Comparison of ENCODE assay signal across 14 cellular contexts in genomic region chr12:49744363-49744885, GRCh38. TPM values are rescaled to one million over a fixed set of nuclear protein-coding genes. Genes with fewer than 3 reads are reported as not detected.
DNase-seq lines count a peak whose midpoint lies in the region; ATAC-seq and TF ChIP-seq lines count a peak whose summit lies in the region.
"Had no signal": no experiment of that assay in that cellular context is flagged by ENCODE, and none has a peak within 500 bp of the region (broad histone marks: within the 10 kb centered on the region; RNA-seq: fewer than 3 reads in every experiment).

No MANE protein-coding gene starts in this region.

- H3K4me1 ChIP-seq in left ventricle myocardium inferior (peaks cover 80% of the 10 kb centered on the region), right atrium auricular region (peaks cover 0 to 77% of the 10 kb centered on the region in 2 donors), right lobe of liver (peaks cover 0 to 62% (median 20%) of the 10 kb centered on the region in 4 donors)

- peak overlapping the region; percentile 64 for H3K27ac Mint-ChIP-seq in activated T-helper 1 cell treated with anti-CD3 and anti-CD28 coated beads, Interleukin-12 subunit alpha, Interleukin-12 subunit beta, Interleukin-2, Interleukin-4 antibody, amounts not matched to agents 30 ng/mL and 10 ng/mL and 1 ng/mL, durations not matched to agents 14 hours and 24 hours and 36 hours
- H3K27ac Mint-ChIP-seq in type B pancreatic cell, result peak overlapping the region; percentile 22

- no peaks in the 10 kb centered on the region for H3K9me3 Mint-ChIP-seq in activated T-helper 1 cell treated with anti-CD3 and anti-CD28 coated beads, Interleukin-12 subunit alpha, Interleukin-12 subunit beta, Interleukin-2, Interleukin-4 antibody, amounts not matched to agents 30 ng/mL and 10 ng/mL and 1 ng/mL, durations not matched to agents 14 hours and 24 hours and 36 hours
- no peaks in the 10 kb centered on the region for H3K9me3 Mint-ChIP-seq in type B pancreatic cell

- H3K4me1 Mint-ChIP-seq in activated T-helper 1 cell treated with anti-CD3 and anti-CD28 coated beads, Interleukin-12 subunit alpha, Interleukin-12 subunit beta, Interleukin-2, Interleukin-4 antibody, amounts not matched to agents 30 ng/mL and 10 ng/mL and 1 ng/mL, durations not matched to agents 14 hours and 24 hours and 36 hours (ENCODE audit: low read depth), result peaks cover 50% of the 10 kb centered on the region
- peaks cover 34% of the 10 kb centered on the region for H3K4me1 Mint-ChIP-seq in type B pancreatic cell (ENCODE audit: unreplicated experiment)

- peak overlapping the region; percentile 41 for H3K4me3 Mint-ChIP-seq in activated T-helper 1 cell treated with anti-CD3 and anti-CD28 coated beads, Interleukin-12 subunit alpha, Interleukin-12 subunit beta, Interleukin-2, Interleukin-4 antibody, amounts not matched to agents 30 ng/mL and 10 ng/mL and 1 ng/mL, durations not matched to agents 14 hours and 24 hours and 36 hours
- peak overlapping the region; percentile 48 for H3K4me3 Mint-ChIP-seq in type B pancreatic cell

- H3K27ac ChIP-seq in left ventricle myocardium inferior (replicated peaks) (peak overlapping the region; percentile 98), right atrium auricular region (no peak overlapping the region), right lobe of liver (peak overlapping the region in 1 of 3 donors; percentile 98)
- H3K27ac ChIP-seq: lower lobe of right lung, transverse colon had no signal

- H3K27me3 ChIP-seq in left ventricle myocardium inferior (ENCODE audit: low read depth), result no peaks in the 10 kb centered on the region
- H3K27me3 ChIP-seq in right atrium auricular region, result no peaks in the 10 kb centered on the region
- H3K27me3 ChIP-seq in right lobe of liver, result no peaks in the 10 kb centered on the region
- H3K27me3 ChIP-seq: gastroesophageal sphincter, transverse colon had no signal

- ATAC-seq in right lobe of liver, result no peak
- ATAC-seq: gastroesophageal sphincter, lower lobe of right lung had no signal

- H3K36me3 ChIP-seq in left ventricle myocardium inferior (no peaks in the 10 kb centered on the region), right atrium auricular region (peaks cover 8% of the 10 kb centered on the region), right lobe of liver (no peaks in the 10 kb centered on the region)
- H3K36me3 ChIP-seq: gastroesophageal sphincter, transverse colon had no signal

- H3K4me3 ChIP-seq in left ventricle myocardium inferior (peak overlapping the region; percentile 89), right atrium auricular region (no peak overlapping the region), right lobe of liver (peak overlapping the region in 2 of 3 donors; percentile 82 to 85)
- H3K4me3 ChIP-seq: gastroesophageal sphincter, transverse colon had no signal

- intact Hi-C loops in left ventricle myocardium inferior (cut with micrococcal nuclease) (no loop called here), right lobe of liver (cut with DNase I) (no loop called here)
- intact Hi-C loops in activated T-helper 1 cell treated with anti-CD3 and anti-CD28 coated beads, Interleukin-12 subunit alpha, Interleukin-12 subunit beta, Interleukin-2, Interleukin-4 antibody, amounts not matched to agents 30 ng/mL and 10 ng/mL and 1 ng/mL, durations not matched to agents 14 hours and 24 hours and 36 hours (cut with micrococcal nuclease), result loop anchor here (5.0 kb wide), 1 partner anchor 377 kb away; the partner anchor contains the start of gene SPATS2

- H3K36me3 Mint-ChIP-seq in activated T-helper 1 cell treated with anti-CD3 and anti-CD28 coated beads, Interleukin-12 subunit alpha, Interleukin-12 subunit beta, Interleukin-2, Interleukin-4 antibody, amounts not matched to agents 30 ng/mL and 10 ng/mL and 1 ng/mL, durations not matched to agents 14 hours and 24 hours and 36 hours (ENCODE audit: low read depth), result peaks cover 34% of the 10 kb centered on the region
- peaks cover 17% of the 10 kb centered on the region for H3K36me3 Mint-ChIP-seq in type B pancreatic cell

- no peak for TF ChIP-seq POLR2A in right lobe of liver (IDR thresholded peaks at IDR 0.05)

- DNase-seq in left ventricle myocardium inferior (no peak), right atrium auricular region (ENCODE audit: low spot score) (no peak), right lobe of liver (no peak), type B pancreatic cell (ENCODE audit: extremely low spot score, unreplicated experiment) (no peak), DMS153 treated with DMSO at 0.1 percent for 48 hours (lab: John Stamatoyannopoulos, UW; ENCODE audit: unreplicated experiment) (no peak), SKM-1 (lab: John Stamatoyannopoulos, UW; ENCODE audit: unreplicated experiment) (no peak), mucosa of gallbladder (ENCODE audit: low spot score) (no peak)
- DNase-seq in activated T-helper 1 cell treated with anti-CD3 and anti-CD28 coated beads, Interleukin-12 subunit alpha, Interleukin-12 subunit beta, Interleukin-2, Interleukin-4 antibody, amounts not matched to agents 30 ng/mL and 10 ng/mL and 1 ng/mL, durations not matched to agents 14 hours and 24 hours and 36 hours (ENCODE audit: low spot score), result no peak
- DNase-seq: activated effector memory CD4-positive, alpha-beta T cell treated with anti-CD3 and anti-CD28 coated beads, Interleukin-2, amount 50 U/mL, for 16 hours; lower lobe of right lung; NCI-H2029 treated with DMSO at 0.1 percent for 48 hours; retina; transverse colon had no signal

- H3K27me3 Mint-ChIP-seq in activated T-helper 1 cell treated with anti-CD3 and anti-CD28 coated beads, Interleukin-12 subunit alpha, Interleukin-12 subunit beta, Interleukin-2, Interleukin-4 antibody, amounts not matched to agents 30 ng/mL and 10 ng/mL and 1 ng/mL, durations not matched to agents 14 hours and 24 hours and 36 hours (ENCODE audit: insufficient read depth), result peaks cover 2% of the 10 kb centered on the region
- peaks cover 6% of the 10 kb centered on the region for H3K27me3 Mint-ChIP-seq in type B pancreatic cell

- WGBS in right lobe of liver (ENCODE audit: insufficient coverage, low coverage, low lambda C conversion rate, missing lambda C conversion rate), result 21% methylated on average over 3 of the region's 3 CpGs

- TF ChIP-seq CTCF in left ventricle myocardium inferior (IDR thresholded peaks at IDR 0.05; ENCODE audit: borderline replicate concordance) (no peak), right atrium auricular region (IDR thresholded peaks at IDR 0.05) (no peak), right lobe of liver (IDR thresholded peaks at IDR 0.05) (no peak), type B pancreatic cell (conservative IDR thresholded peaks at IDR 0.05) (no peak)

- no peaks in the 10 kb centered on the region for H3K9me3 ChIP-seq in left ventricle myocardium inferior (replicated peaks)
- no peaks in the 10 kb centered on the region for H3K9me3 ChIP-seq in right atrium auricular region
- no peaks in the 10 kb centered on the region for H3K9me3 ChIP-seq in right lobe of liver
- H3K9me3 ChIP-seq: gastroesophageal sphincter, lower lobe of right lung, transverse colon had no signal

RNA-seq across cellular contexts. Expression of gene TMBIM6, which starts 3.1 kb away (rescaled TPM):
- 215 TPM for total RNA-seq in left ventricle myocardium inferior
- 100 to 1,000 TPM; 196 to 248 TPM for total RNA-seq in right atrium auricular region
- total RNA-seq in activated T-helper 1 cell treated with anti-CD3 and anti-CD28 coated beads, Interleukin-12 subunit alpha, Interleukin-12 subunit beta, Interleukin-2, Interleukin-4 antibody, amounts not matched to agents 30 ng/mL and 10 ng/mL and 1 ng/mL, durations not matched to agents 14 hours and 24 hours and 36 hours, result 382 and 393 TPM in 2 replicates
- total RNA-seq in right lobe of liver, result 1,000 to 10,000 TPM in 3 of 6 experiments, 100 to 1,000 TPM in 3; 538 to 1,268 (median 937) TPM
- 497 and 686 TPM in 2 replicates for total RNA-seq in type B pancreatic cell (ENCODE audit: low replicate concordance)
- total RNA-seq in mucosa of gallbladder, result 901 TPM

RNA-seq across cellular contexts. Expression of gene FMNL3, which starts 37.2 kb away (rescaled TPM):
- 10.4 TPM for total RNA-seq in left ventricle myocardium inferior
- total RNA-seq in right atrium auricular region, result 10 to 100 TPM in 1 of 2 donors, 1 to 10 TPM in 1; 9.0 to 19.7 TPM
- total RNA-seq in activated T-helper 1 cell treated with anti-CD3 and anti-CD28 coated beads, Interleukin-12 subunit alpha, Interleukin-12 subunit beta, Interleukin-2, Interleukin-4 antibody, amounts not matched to agents 30 ng/mL and 10 ng/mL and 1 ng/mL, durations not matched to agents 14 hours and 24 hours and 36 hours, result 43.0 and 46.1 TPM in 2 replicates
- 1 to 10 TPM; 2.1 to 4.9 (median 2.9) TPM for total RNA-seq in right lobe of liver
- total RNA-seq in type B pancreatic cell (ENCODE audit: low replicate concordance), result 2.5 and 21.1 TPM in 2 replicates
- 27.8 TPM for total RNA-seq in mucosa of gallbladder

Comparison
In these comparisons a context has a peak if more than half of its experiments do, and no peak if none do; other contexts are left out.
1. H3K4me3 ChIP-seq: peak in left ventricle myocardium inferior (single experiment) and right lobe of liver (2 of 3); none in right atrium auricular region (0 of 2).